14 cellular contexts compared by ENCODE assay signal in the genomic region with DNA sequence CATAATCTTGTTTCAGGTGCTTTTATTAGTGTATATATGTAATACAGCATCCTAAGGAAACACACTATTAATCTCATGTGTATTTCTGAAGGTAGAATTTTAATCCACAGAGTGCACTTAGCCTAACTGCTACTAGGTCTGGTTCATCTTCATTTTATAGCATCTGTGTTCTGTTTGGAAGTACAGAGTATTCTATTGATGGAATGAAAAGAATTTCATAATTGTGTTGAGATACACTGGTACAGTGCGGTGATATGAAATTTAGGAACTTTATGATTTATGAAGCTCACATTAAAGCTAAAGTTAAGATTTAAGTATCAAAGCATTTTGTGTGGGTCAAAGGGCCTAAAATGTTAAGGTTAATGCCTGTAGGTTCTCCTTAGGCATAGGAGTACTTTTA. TPM values are rescaled to one million over a fixed set of nuclear protein-coding genes. Genes with fewer than 3 reads are reported as not detected.
"Had no signal": no experiment of that assay in that cellular context is flagged by ENCODE, and none has a peak within 500 bp of the region (broad histone marks: within the 10 kb centered on the region; RNA-seq: fewer than 3 reads in every experiment).

No MANE protein-coding gene starts in this region.

- DNase-seq: activated CD4-positive, alpha-beta T cell treated with anti-CD3 and anti-CD28 coated beads, Interleukin-2, amount 50 U/mL, for 4 hours; activated CD4-positive, CD25-positive, alpha-beta regulatory T cell treated with anti-CD3 and anti-CD28 coated beads, Interleukin-2, amount 50 U/mL, for 72 hours; activated naive CD4-positive, alpha-beta T cell treated with anti-CD3 and anti-CD28 coated beads, Interleukin-2, amount 10 ng/mL, durations not matched to agents 7 days and 5 days; adrenal gland; foreskin fibroblast; mucosa of descending colon; naive thymus-derived CD4-positive, alpha-beta T cell; stimulated activated CD4-positive, alpha-beta T cell treated with anti-CD3 and anti-CD28 coated beads, Interleukin-1b, Interleukin-23, amount 100 ng/mL, for 48 hours; stomach had no signal

- H3K36me3 ChIP-seq: adrenal gland, cardiac muscle cell, stomach had no signal

- H3K4me3 ChIP-seq: adrenal gland, cardiac muscle cell, mucosa of descending colon had no signal

- H3K27ac ChIP-seq: adrenal gland, cardiac muscle cell, stomach had no signal

- H3K4me1 ChIP-seq: adrenal gland had no signal

- FAIRE-seq: colon, urothelium cell line had no signal

RNA-seq across cellular contexts. Expression of a gene that starts 6.0 kb away (rescaled TPM):
- total RNA-seq: activated T-helper 2 cell treated with anti-CD3 and anti-CD28 coated beads, Interferon-gamma antibody, Interleukin-2, Interleukin-4, amounts not matched to agents 10 μg/mL and 5 μg/mL and 100 μg/mL, durations not matched to agents 14 hours and 24 hours and 36 hours; naive thymus-derived CD4-positive, alpha-beta T cell; T-helper 1 cell treated with Interleukin-12 subunit alpha and Interleukin-12 subunit beta and Interleukin-4 antibody, amounts not matched to agents 30 ng/mL and 1 ng/mL, for 36 hours had no signal
- polyA plus RNA-seq: naive thymus-derived CD4-positive, alpha-beta T cell had no signal
